24 cellular contexts compared by ENCODE assay signal in the genomic region with DNA sequence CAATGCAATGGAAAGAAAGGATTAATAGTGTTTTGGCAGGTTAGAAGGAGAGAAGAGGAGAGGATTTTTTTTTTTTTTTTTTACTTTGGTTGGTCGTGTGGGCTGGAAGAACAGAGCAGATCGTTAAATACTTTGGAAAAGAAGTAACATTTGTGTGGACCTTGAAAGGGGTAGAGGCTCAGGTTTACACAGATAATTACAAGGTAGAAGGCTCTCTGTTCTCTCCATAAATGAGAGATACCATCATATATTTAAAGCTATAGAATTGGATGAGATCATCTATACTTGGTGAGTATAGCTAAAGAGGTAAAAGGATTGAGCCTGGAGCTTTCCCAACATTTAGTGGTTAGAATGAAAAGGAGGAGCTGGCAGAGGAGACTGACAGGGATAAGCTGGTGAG. TPM values are rescaled to one million over a fixed set of nuclear protein-coding genes. Genes with fewer than 3 reads are reported as not detected.
A peak's percentile ranks its signal among the peaks of the same experiment; 100 is the strongest.
DNase-seq lines count a peak whose midpoint lies in the region; TF ChIP-seq lines count a peak whose summit lies in the region.
"Had no signal": no experiment of that assay in that cellular context is flagged by ENCODE, and none has a peak within 500 bp of the region (broad histone marks: within the 10 kb centered on the region; RNA-seq: fewer than 3 reads in every experiment).

No MANE protein-coding gene starts in this region.

- H3K9me3 Mint-ChIP-seq in MCF 10A (ENCODE audit: unreplicated experiment) (no peaks in the 10 kb centered on the region), endodermal cell (no peaks in the 10 kb centered on the region)
- H3K9me3 Mint-ChIP-seq: T-helper 2 cell treated with Interferon-gamma antibody and Interleukin-4, amounts not matched to agents 5 μg/mL and 100 μg/mL, for 36 hours had no signal

- H3K4me1 ChIP-seq in breast epithelium (no peaks in the 10 kb centered on the region), endodermal cell (ENCODE audit: control insufficient read depth, insufficient read depth, low read length) (no peaks in the 10 kb centered on the region), SJCRH30 (peaks cover 3% of the 10 kb centered on the region; the same call in 1 of the 2 replicates), PC-9 (replicated peaks; ENCODE audit: insufficient read depth) (no peaks in the 10 kb centered on the region), tibial artery (no peaks in the 10 kb centered on the region)
- H3K4me1 ChIP-seq: psoas muscle, testis had no signal

- no peak for TF ChIP-seq POLR2A in breast epithelium (IDR thresholded peaks at IDR 0.05)

- no TSS peak for BruUV-seq in MCF 10A (replicated peaks; lab: Mats Ljungman, UMichigan)
- no TSS peak for BruUV-seq in PC-9 (replicated peaks; lab: Mats Ljungman, UMichigan)

- no peak overlapping the region for H3K4me2 ChIP-seq in PC-9
- H3K4me2 ChIP-seq: SK-N-SH had no signal

- H3K4me3 Mint-ChIP-seq in MCF 10A (ENCODE audit: unreplicated experiment), result no peak overlapping the region
- no peak overlapping the region for H3K4me3 Mint-ChIP-seq in endodermal cell
- H3K4me3 Mint-ChIP-seq: T-helper 2 cell treated with Interferon-gamma antibody and Interleukin-4, amounts not matched to agents 5 μg/mL and 100 μg/mL, for 36 hours had no signal

- CTCF ChIA-PET in MCF 10A (lab: Yijun Ruan, JAX) (interaction anchor here (0.7 to 0.9 kb wide), 2 partner anchors 10 to 14 kb away, joined by 3 to 5 read pairs; no protein-coding TSS in a partner anchor), PC-9 (lab: Charles Lee) (no interaction called here)

- DNase-seq in MCF 10A (ENCODE audit: unreplicated experiment) (no peak), breast epithelium (ENCODE audit: low spot score in 2 of 2) (no peak), OCI-M1 (lab: John Stamatoyannopoulos, UW) (peak; percentile 22), endodermal cell (no peak), SJCRH30 (no peak), PC-9 (no peak), tibial artery (no peak)
- DNase-seq: foreskin fibroblast, H7, hypothalamus, islet precursor cell, MG63, mucosa of descending colon, NCI-H1436 treated with DMSO at 0.1 percent for 48 hours, NCI-H2171, NCI-H526, psoas muscle, RPMI8226, SK-N-SH, testis had no signal

- H3K4me3 ChIP-seq in breast epithelium, result no peak overlapping the region
- no peak overlapping the region for H3K4me3 ChIP-seq in endodermal cell (ENCODE audit: low read length)
- no peak overlapping the region for H3K4me3 ChIP-seq in SJCRH30
- H3K4me3 ChIP-seq in PC-9, result no peak overlapping the region
- no peak overlapping the region for H3K4me3 ChIP-seq in tibial artery
- H3K4me3 ChIP-seq: cardiac muscle cell, MG63, mucosa of descending colon, psoas muscle, testis had no signal

- H3K27ac Mint-ChIP-seq in MCF 10A (ENCODE audit: low read depth, unreplicated experiment), result peak overlapping the region; percentile 79
- H3K27ac Mint-ChIP-seq in endodermal cell, result peak overlapping the region; percentile 5

- H2AFZ ChIP-seq in PC-9, result no peak overlapping the region

- H3K79me2 ChIP-seq in PC-9 (ENCODE audit: low read depth), result no peaks in the 10 kb centered on the region

- H3K36me3 ChIP-seq in breast epithelium (peaks cover 3% of the 10 kb centered on the region), endodermal cell (ENCODE audit: control insufficient read depth, insufficient read depth, low read length) (peaks cover 97% of the 10 kb centered on the region), SJCRH30 (peaks cover 77% of the 10 kb centered on the region), PC-9 (ENCODE audit: low read depth) (peaks cover 36% of the 10 kb centered on the region), tibial artery (peaks cover 55 to 81% (median 64%) of the 10 kb centered on the region in 3 donors)

- no peaks in the 10 kb centered on the region for H3K27me3 Mint-ChIP-seq in MCF 10A (ENCODE audit: insufficient read depth, unreplicated experiment)
- no peaks in the 10 kb centered on the region for H3K27me3 Mint-ChIP-seq in endodermal cell (ENCODE audit: insufficient read depth)

- no peak for TF ChIP-seq CTCF in MCF 10A (IDR thresholded peaks at IDR 0.05; ENCODE audit: unreplicated experiment)
- no peak for TF ChIP-seq CTCF in breast epithelium (IDR thresholded peaks at IDR 0.05)
- TF ChIP-seq CTCF in endodermal cell (conservative IDR thresholded peaks at IDR 0.05), result no peak
- TF ChIP-seq CTCF in PC-9 (conservative IDR thresholded peaks at IDR 0.05), result no peak
- no peak for TF ChIP-seq CTCF in tibial artery (IDR thresholded peaks at IDR 0.05)

- no peak overlapping the region for H3K27ac ChIP-seq in breast epithelium
- no peak overlapping the region for H3K27ac ChIP-seq in endodermal cell (ENCODE audit: low read depth, low read length)
- H3K27ac ChIP-seq in SJCRH30, result no peak overlapping the region
- no peak overlapping the region for H3K27ac ChIP-seq in PC-9
- H3K27ac ChIP-seq in tibial artery, result no peak overlapping the region
- H3K27ac ChIP-seq: cardiac muscle cell, neutrophil, psoas muscle, testis, VCaP had no signal

- H3K9me2 ChIP-seq in PC-9 (ENCODE audit: insufficient read depth), result no peaks in the 10 kb centered on the region
- H3K9me2 ChIP-seq: SK-N-SH had no signal

- POLR2A ChIA-PET in MCF 10A (lab: Yijun Ruan, JAX), result no interaction called here
- POLR2A ChIA-PET in PC-9 (lab: Charles Lee; ENCODE audit: unreplicated experiment), result no interaction called here

- peaks cover 5% of the 10 kb centered on the region for H3K4me1 Mint-ChIP-seq in MCF 10A (ENCODE audit: insufficient read depth, unreplicated experiment)
- H3K4me1 Mint-ChIP-seq in endodermal cell, result peaks cover 4% of the 10 kb centered on the region

- H3K36me3 Mint-ChIP-seq in MCF 10A (ENCODE audit: insufficient read depth, unreplicated experiment), result peaks cover 73% of the 10 kb centered on the region
- peaks cover 64% of the 10 kb centered on the region for H3K36me3 Mint-ChIP-seq in endodermal cell (ENCODE audit: low read depth)

- 93% methylated on average over 2 of the region's 2 CpGs; no CpG with 5 or more reads in 1 of the 2 experiments for WGBS in endodermal cell (ENCODE audit: insufficient coverage in 1 of 2, insufficient read length in 1 of 2), 2 experiments

- no peaks in the 10 kb centered on the region for H3K27me3 ChIP-seq in breast epithelium
- no peaks in the 10 kb centered on the region for H3K27me3 ChIP-seq in endodermal cell (ENCODE audit: control insufficient read depth, insufficient read depth, low read length, poor library complexity, severe bottlenecking)
- H3K27me3 ChIP-seq in SJCRH30, result no peaks in the 10 kb centered on the region
- no peaks in the 10 kb centered on the region for H3K27me3 ChIP-seq in PC-9 (ENCODE audit: insufficient read depth, low read depth)
- H3K27me3 ChIP-seq in tibial artery, result no peaks in the 10 kb centered on the region
- H3K27me3 ChIP-seq: cardiac muscle cell, MG63, neutrophil, testis had no signal

- H3K9me3 ChIP-seq in breast epithelium, result no peaks in the 10 kb centered on the region
- peaks cover 16% of the 10 kb centered on the region for H3K9me3 ChIP-seq in endodermal cell (ENCODE audit: control insufficient read depth, low read length)
- no peaks in the 10 kb centered on the region for H3K9me3 ChIP-seq in SJCRH30 (replicated peaks)
- no peaks in the 10 kb centered on the region for H3K9me3 ChIP-seq in PC-9 (ENCODE audit: insufficient read depth, low read depth)
- no peaks in the 10 kb centered on the region for H3K9me3 ChIP-seq in tibial artery
- H3K9me3 ChIP-seq: MG63, mucosa of descending colon, psoas muscle, SK-N-SH, testis had no signal

- H3K9ac ChIP-seq in endodermal cell (ENCODE audit: extremely low read depth, low read length, poor library complexity, severe bottlenecking), result no peak overlapping the region
- H3K9ac ChIP-seq: SK-N-SH had no signal

- intact Hi-C loops in MCF 10A (cut with micrococcal nuclease) (no loop called here), breast epithelium (cut with DNase I; ENCODE audit: low total_unique reads) (no loop called here), PC-9 (cut with micrococcal nuclease; ENCODE audit: unreplicated experiment) (no loop called here), tibial artery (cut with DNase I; ENCODE audit: low total_unique reads) (no loop called here)

- peaks cover 10% of the 10 kb centered on the region; the same call in 1 of the 2 replicates for H4K20me1 ChIP-seq in PC-9 (ENCODE audit: insufficient read depth)

- H3F3A ChIP-seq in PC-9 (ENCODE audit: insufficient read depth, low read depth), result peaks cover 24% of the 10 kb centered on the region

RNA-seq across cellular contexts. Expression of a gene that starts 49.0 kb away (rescaled TPM):
- total RNA-seq in MCF 10A (2022) (43.7 and 50.7 TPM in 2 replicates), breast epithelium (100 to 1,000 TPM in 2 of 3 donors, 10 to 100 TPM in 1; 73.9 to 131 (median 102) TPM), endodermal cell (10 to 100 TPM; 61.8 to 72.5 TPM), PC-9 (2021) (44.9 and 73.7 TPM in 2 replicates)
- polyA plus RNA-seq in endodermal cell (2013, experiment 1 of 2), result 42.4 TPM
- polyA plus RNA-seq in endodermal cell (2013, experiment 2 of 2), result 53.4 TPM
- total RNA-seq in SJCRH30 (2014; rRNA removed; shearing (Covaris generic)), result 83.2 and 89.2 TPM in 2 replicates
